ENCODE assay signal across 24 cellular contexts in genomic region chr9:72882117-72882775, GRCh38.
DNase-seq lines count a peak whose midpoint lies in the region; ATAC-seq, FAIRE-seq and TF ChIP-seq lines count a peak whose summit lies in the region.
"Had no signal": no experiment of that assay in that cellular context is flagged by ENCODE, and none has a peak within 500 bp of the region (broad histone marks: within the 10 kb centered on the region; RNA-seq: fewer than 3 reads in every experiment).

No MANE protein-coding gene starts in this region.

- no peak overlapping the region for H3K4me3 ChIP-seq in right lobe of liver
- H3K4me3 ChIP-seq in HepG2 (replicated peaks in 1 of 3; ENCODE audit: insufficient read depth in 1 of 3, low read depth in 2 of 3, low read length in 3 of 3), result no peak overlapping the region
- H3K4me3 ChIP-seq in sigmoid colon, result no peak overlapping the region
- H3K4me3 ChIP-seq in GM23338, result no peak overlapping the region
- H3K4me3 ChIP-seq: BLaER1 treated with 17β-estradiol and CSF1 and Interleukin-3, amounts not matched to agents 10 nM and 100 nM; hepatocyte; lower lobe of right lung; upper lobe of left lung had no signal

- no peaks in the 10 kb centered on the region for H3K9me3 ChIP-seq in right lobe of liver
- H3K9me3 ChIP-seq in HepG2 (ENCODE audit: low read length), result no peaks in the 10 kb centered on the region
- H3K9me3 ChIP-seq in sigmoid colon, result no peaks in the 10 kb centered on the region
- H3K9me3 ChIP-seq: lower lobe of right lung, upper lobe of left lung had no signal

- H3K4me2 ChIP-seq in HepG2 (ENCODE audit: low read depth, low read length), result no peak overlapping the region
- no peak overlapping the region for H3K4me2 ChIP-seq in GM23338
- H3K4me2 ChIP-seq: BLaER1 treated with 17β-estradiol and CSF1 and Interleukin-3, amounts not matched to agents 10 nM and 100 nM; hepatocyte had no signal

- H2AFZ ChIP-seq in HepG2 (ENCODE audit: low read length) (no peak overlapping the region), GM23338 (no peak overlapping the region)
- H2AFZ ChIP-seq: hepatocyte had no signal

- FAIRE-seq in HepG2 (lab: Jason Lieb, UNC), result no peak
- FAIRE-seq: endothelial cell of umbilical vein had no signal

- no peak overlapping the region for H3K9ac ChIP-seq in HepG2 (ENCODE audit: insufficient read depth, low read depth, low read length)
- H3K9ac ChIP-seq: BLaER1 treated with 17β-estradiol and CSF1 and Interleukin-3, amounts not matched to agents 10 nM and 100 nM had no signal

- no peaks in the 10 kb centered on the region for H3F3A ChIP-seq in GM23338 (replicated peaks; ENCODE audit: low read depth)

- H3K27me3 ChIP-seq in right lobe of liver (no peaks in the 10 kb centered on the region), HepG2 (ENCODE audit: control insufficient read depth in 1 of 2, insufficient read depth in 2 of 2, low read length in 2 of 2) (no peaks in the 10 kb centered on the region), sigmoid colon (no peaks in the 10 kb centered on the region), GM23338 (ENCODE audit: insufficient read depth) (no peaks in the 10 kb centered on the region)
- H3K27me3 ChIP-seq: BLaER1 treated with 17β-estradiol and CSF1 and Interleukin-3, amounts not matched to agents 10 nM and 100 nM; hepatocyte; upper lobe of left lung had no signal

- peak in 3 of 4 donors; percentile 53 to 79 (median 68) for ATAC-seq in right lobe of liver
- ATAC-seq in HepG2, result no peak
- peak; percentile 100 for ATAC-seq in left ventricle myocardium superior
- no peak for ATAC-seq in GM19351 (IDR thresholded peaks at IDR 0.05; ENCODE audit: unreplicated experiment)
- ATAC-seq in GM23338, result no peak
- ATAC-seq: lower lobe of right lung; stimulated activated memory B cell treated with anti-CD40 and anti-IgM and Interleukin-4, amounts not matched to agents 10 μg/mL and 1 μg/mL and 100 μg/mL, for 72 hours had no signal

- H3K9me2 ChIP-seq in GM23338 (ENCODE audit: insufficient read depth), result no peaks in the 10 kb centered on the region; the same call in 1 of the 2 replicates

- intact Hi-C loops in right lobe of liver (cut with DNase I) (no loop called here), HepG2 (cut with micrococcal nuclease; ENCODE audit: unreplicated experiment) (no loop called here), left ventricle myocardium superior (cut with micrococcal nuclease) (no loop called here), sigmoid colon (cut with DNase I) (no loop called here)

- BruUV-seq in HepG2 (replicated peaks; lab: Mats Ljungman, UMichigan), result no TSS peak

- no peak overlapping the region for H3K27ac ChIP-seq in right lobe of liver
- no peak overlapping the region for H3K27ac ChIP-seq in HepG2 (ENCODE audit: extremely low read length, insufficient read depth, low read length)
- peak overlapping the region in 3 of 4 donors; percentile 32 to 61 (median 55) for H3K27ac ChIP-seq in sigmoid colon
- H3K27ac ChIP-seq in GM23338 (ENCODE audit: low read depth), result no peak overlapping the region
- H3K27ac ChIP-seq: BLaER1 treated with 17β-estradiol and CSF1 and Interleukin-3, amounts not matched to agents 10 nM and 100 nM; hepatocyte; lower lobe of right lung; upper lobe of left lung had no signal

- H3K79me2 ChIP-seq in HepG2 (ENCODE audit: insufficient read depth, low read length) (no peaks in the 10 kb centered on the region), GM23338 (replicated peaks; ENCODE audit: insufficient read depth) (no peaks in the 10 kb centered on the region)
- H3K79me2 ChIP-seq: hepatocyte had no signal

- TF ChIP-seq EP300 in HepG2 (IDR thresholded peaks at IDR 0.05; ENCODE audit: low read depth in 2 of 2, low read length in 2 of 2) (no peak), HepG2 (CRISPR knock-in tag; IDR thresholded peaks at IDR 0.05; ENCODE audit: borderline replicate concordance) (no peak), sigmoid colon (IDR thresholded peaks at IDR 0.05) (no peak)

- H3K9me3 Mint-ChIP-seq in osteocyte (ENCODE audit: unreplicated experiment) (peaks cover 6% of the 10 kb centered on the region), GM23338 (peaks cover 11% of the 10 kb centered on the region; the same call in 2 of the 3 replicates)
- H3K9me3 Mint-ChIP-seq: activated T-helper 2 cell treated with anti-CD3 and anti-CD28 coated beads, Interferon-gamma antibody, Interleukin-2, Interleukin-4, amounts not matched to agents 10 μg/mL and 5 μg/mL and 100 μg/mL, durations not matched to agents 14 hours and 24 hours and 36 hours; stimulated activated memory B cell treated with anti-CD40 and anti-IgM and Interleukin-4, amounts not matched to agents 10 μg/mL and 1 μg/mL and 100 μg/mL, for 72 hours had no signal

- TF ChIP-seq POLR2A in right lobe of liver (IDR thresholded peaks at IDR 0.05) (no peak), HepG2 (IDR thresholded peaks at IDR 0.05; ENCODE audit: insufficient read depth in 1 of 2, low read depth in 2 of 2, low read length in 2 of 2) (no peak), sigmoid colon (IDR thresholded peaks at IDR 0.05) (no peak)

- H3K4me3 Mint-ChIP-seq in osteocyte (ENCODE audit: unreplicated experiment), result no peak overlapping the region
- H3K4me3 Mint-ChIP-seq in GM23338, result no peak overlapping the region
- H3K4me3 Mint-ChIP-seq: stimulated activated memory B cell treated with anti-CD40 and anti-IgM and Interleukin-4, amounts not matched to agents 10 μg/mL and 1 μg/mL and 100 μg/mL, for 72 hours had no signal

- no peaks in the 10 kb centered on the region for H3K4me1 Mint-ChIP-seq in osteocyte (ENCODE audit: unreplicated experiment)
- no peaks in the 10 kb centered on the region for H3K4me1 Mint-ChIP-seq in GM23338
- H3K4me1 Mint-ChIP-seq: stimulated activated memory B cell treated with anti-CD40 and anti-IgM and Interleukin-4, amounts not matched to agents 10 μg/mL and 1 μg/mL and 100 μg/mL, for 72 hours had no signal

- H3K4me1 ChIP-seq in right lobe of liver, result no peaks in the 10 kb centered on the region
- H3K4me1 ChIP-seq in HepG2 (ENCODE audit: insufficient read depth, low read length), result no peaks in the 10 kb centered on the region
- peaks cover 0 to 20% (median 17%) of the 10 kb centered on the region in 4 donors for H3K4me1 ChIP-seq in sigmoid colon
- H3K4me1 ChIP-seq in GM23338 (ENCODE audit: insufficient read depth), result no peaks in the 10 kb centered on the region
- H3K4me1 ChIP-seq: BLaER1 treated with 17β-estradiol and CSF1 and Interleukin-3, amounts not matched to agents 10 nM and 100 nM; lower lobe of right lung; upper lobe of left lung had no signal

- peaks cover 0 to 8% (median 0%) of the 10 kb centered on the region in 4 donors for H3K36me3 ChIP-seq in right lobe of liver
- no peaks in the 10 kb centered on the region for H3K36me3 ChIP-seq in HepG2 (replicated peaks in 1 of 2; ENCODE audit: control insufficient read depth in 1 of 2, insufficient read depth in 2 of 2, low read length in 2 of 2)
- H3K36me3 ChIP-seq in sigmoid colon, result peaks cover 0 to 6% (median 0%) of the 10 kb centered on the region in 4 donors
- 0 out of 2 replicates have a peak, but pooled peaks cover 3% of the 10 kb centered on the region for H3K36me3 ChIP-seq in GM23338 (ENCODE audit: insufficient read depth)
- H3K36me3 ChIP-seq: BLaER1 treated with 17β-estradiol and CSF1 and Interleukin-3, amounts not matched to agents 10 nM and 100 nM; lower lobe of right lung; upper lobe of left lung had no signal

- H3K36me3 Mint-ChIP-seq in osteocyte (ENCODE audit: unreplicated experiment) (no peaks in the 10 kb centered on the region), GM23338 (ENCODE audit: low read depth) (no peaks in the 10 kb centered on the region)
- H3K36me3 Mint-ChIP-seq: stimulated activated memory B cell treated with anti-CD40 and anti-IgM and Interleukin-4, amounts not matched to agents 10 μg/mL and 1 μg/mL and 100 μg/mL, for 72 hours had no signal

- CTCF ChIA-PET in HepG2 (lab: Yijun Ruan, JAX; ENCODE audit: low intra/inter-chr PET ratio, low total read pairs), result no interaction called here

- H3K27ac Mint-ChIP-seq in osteocyte (ENCODE audit: unreplicated experiment), result no peak overlapping the region
- no peak overlapping the region for H3K27ac Mint-ChIP-seq in GM23338
- H3K27ac Mint-ChIP-seq: activated T-helper 2 cell treated with anti-CD3 and anti-CD28 coated beads, Interferon-gamma antibody, Interleukin-2, Interleukin-4, amounts not matched to agents 10 μg/mL and 5 μg/mL and 100 μg/mL, durations not matched to agents 14 hours and 24 hours and 36 hours; stimulated activated memory B cell treated with anti-CD40 and anti-IgM and Interleukin-4, amounts not matched to agents 10 μg/mL and 1 μg/mL and 100 μg/mL, for 72 hours had no signal

- H4K20me1 ChIP-seq in HepG2 (ENCODE audit: insufficient read depth, low read length) (no peaks in the 10 kb centered on the region), GM23338 (replicated peaks; ENCODE audit: insufficient read depth) (no peaks in the 10 kb centered on the region)
- H4K20me1 ChIP-seq: BLaER1 treated with 17β-estradiol and CSF1 and Interleukin-3, amounts not matched to agents 10 nM and 100 nM had no signal

- in situ Hi-C loops in HepG2 (cut with HindIII; ENCODE audit: extremely low pct_ligation_motif_present, low pct_unique_long_range_greater_than_20kb), result no loop called here

- WGBS in right lobe of liver (ENCODE audit: insufficient coverage, low coverage, low lambda C conversion rate, missing lambda C conversion rate), result 88% methylated on average over 6 of the region's 6 CpGs
- 98% methylated on average over 6 of the region's 6 CpGs for WGBS in HepG2 (ENCODE audit: low lambda C conversion rate)
- 81 to 88% methylated on average over 6 of the region's 6 CpGs for WGBS in sigmoid colon, 2 donors

- TF ChIP-seq CTCF in right lobe of liver (IDR thresholded peaks at IDR 0.05) (no peak), HepG2 (CRISPR knock-in tag; IDR thresholded peaks at IDR 0.05) (no peak), sigmoid colon (IDR thresholded peaks at IDR 0.05) (no peak), osteocyte (IDR thresholded peaks at IDR 0.05) (no peak), GM23338 (conservative IDR thresholded peaks at IDR 0.05; ENCODE audit: low read depth in 2 of 2) (no peak)

- H3K27me3 Mint-ChIP-seq in osteocyte (ENCODE audit: unreplicated experiment) (peaks cover 9% of the 10 kb centered on the region), GM23338 (ENCODE audit: insufficient read depth, low read depth, poor library complexity) (peaks cover 6% of the 10 kb centered on the region)
- H3K27me3 Mint-ChIP-seq: stimulated activated memory B cell treated with anti-CD40 and anti-IgM and Interleukin-4, amounts not matched to agents 10 μg/mL and 1 μg/mL and 100 μg/mL, for 72 hours had no signal

- no peak for TF ChIP-seq RAD21 in HepG2 (CRISPR knock-in tag; IDR thresholded peaks at IDR 0.05)

- POLR2A ChIA-PET in HepG2 (lab: Yijun Ruan, JAX), result no interaction called here

- peak in 1 of 3 donors; percentile 33 for DNase-seq in right lobe of liver
- no peak for DNase-seq in HepG2 (ENCODE audit: low spot score)
- DNase-seq in left ventricle myocardium superior, result peak; percentile 68
- peak; percentile 79 for DNase-seq in sigmoid colon
- DNase-seq in osteocyte (ENCODE audit: extremely low spot score, unreplicated experiment), result no peak
- DNase-seq in EL, result no peak
- DNase-seq in GM23338 (ENCODE audit: low spot score), result no peak
- DNase-seq: 8988T; activated CD4-positive, alpha-beta T cell treated with anti-CD3 and anti-CD28 coated beads for 48 hours; Calu3; dermis blood vessel endothelial cell; lower lobe of right lung; MM.1S; NCI-H1436; NCI-H526; stimulated activated CD4-positive, alpha-beta T cell treated with anti-CD3 and anti-CD28 coated beads, Interleukin-1b, Interleukin-23, amount 100 ng/mL, for 48 hours; SW 1271; upper lobe of left lung had no signal

Comparison
In these comparisons a context has a peak if more than half of its experiments do, and no peak if none do; other contexts are left out.
1. ATAC-seq: peak in right lobe of liver (3 of 4) and left ventricle myocardium superior (single experiment); none in HepG2 (single experiment), GM19351 (single experiment) and GM23338 (single experiment).
2. DNase-seq: peak in left ventricle myocardium superior (single experiment) and sigmoid colon (single experiment); none in HepG2 (single experiment), osteocyte (single experiment), EL (single experiment) and GM23338 (single experiment).
3. H3K27ac ChIP-seq: peak in sigmoid colon (3 of 4); none in right lobe of liver (0 of 3), HepG2 (single experiment) and GM23338 (single experiment).